4 cellular contexts compared by ENCODE assay signal in the genomic region with DNA sequence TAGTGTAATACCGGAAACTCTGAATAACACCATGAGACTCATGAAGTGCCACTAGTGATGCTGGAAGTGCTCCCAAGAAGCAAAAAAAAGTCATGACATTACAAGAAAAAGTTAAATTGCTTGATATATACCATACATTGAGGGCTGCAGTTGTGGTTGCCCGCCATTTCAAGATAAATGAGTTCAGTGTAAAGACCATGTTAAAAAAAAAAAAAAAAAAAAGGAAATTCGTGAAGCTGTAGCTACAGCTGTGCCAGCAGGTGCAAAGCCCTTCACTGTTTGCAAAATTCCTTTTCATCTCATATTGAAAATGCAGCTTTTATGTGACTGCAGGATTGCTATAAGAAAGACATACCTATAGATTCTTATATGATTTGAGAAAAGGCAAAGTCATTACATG.
"Had no signal": no experiment of that assay in that cellular context is flagged by ENCODE, and none has a peak within 500 bp of the region (broad histone marks: within the 10 kb centered on the region; RNA-seq: fewer than 3 reads in every experiment).

No MANE protein-coding gene starts in this region.

- H2AFZ ChIP-seq: GM23338 had no signal

- H3K4me3 ChIP-seq: GM23338 had no signal

- H3K27ac Mint-ChIP-seq: GM23338, H9 had no signal

- H3K4me3 Mint-ChIP-seq: GM23338, H9 had no signal

- H3K9me3 Mint-ChIP-seq: GM23338, H9 had no signal

- ATAC-seq: GM23338 had no signal

- H3K4me2 ChIP-seq: GM23338 had no signal

- DNase-seq: H9, HCEC 1CT, IMR-90 had no signal

- H3K4me1 Mint-ChIP-seq: GM23338, H9 had no signal
